Comparison of ENCODE assay signal across 8 cellular contexts in the genomic region with DNA sequence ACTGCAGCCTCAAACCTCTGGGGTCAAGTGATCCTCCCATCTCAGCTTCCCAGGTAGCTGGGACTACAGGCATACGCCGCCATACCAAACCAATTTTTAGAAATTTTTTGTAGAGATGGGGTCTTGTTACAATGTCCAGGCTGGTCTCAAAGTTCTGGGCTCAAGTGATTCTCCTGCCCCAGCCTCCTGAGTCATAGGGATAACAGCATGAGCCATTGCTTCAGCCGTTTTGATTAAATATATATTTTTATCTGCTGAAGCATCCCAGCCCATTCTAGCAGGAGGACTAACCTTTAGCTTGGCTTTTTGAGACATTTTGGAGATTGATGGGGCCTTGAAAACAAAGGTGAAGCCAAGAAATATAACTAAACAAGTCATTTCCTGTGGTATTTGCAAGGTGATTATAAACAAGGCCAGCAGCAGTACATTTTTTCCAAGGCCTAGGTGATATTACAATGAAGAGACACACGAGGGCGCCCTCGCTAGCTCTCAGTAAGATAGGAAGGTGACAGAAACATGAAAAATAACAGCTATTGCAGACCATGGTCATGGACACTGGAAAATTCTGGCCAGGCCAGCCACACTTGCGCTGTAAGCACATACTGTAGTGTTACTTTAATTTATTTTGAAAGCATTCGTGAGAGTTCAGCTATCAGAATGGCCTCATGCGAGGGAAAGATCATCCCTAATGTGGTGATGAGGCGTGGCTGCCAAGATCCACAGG.
DNase-seq lines count a peak whose midpoint lies in the region; ATAC-seq and TF ChIP-seq lines count a peak whose summit lies in the region.

No MANE protein-coding gene starts in this region.

- H3K9me3 ChIP-seq in WERI-Rb-1 (ENCODE audit: severe bottlenecking) = no peaks in the 10 kb centered on the region

- H3K36me3 ChIP-seq in WERI-Rb-1 = no peaks in the 10 kb centered on the region

- in situ Hi-C loops in T47D (cut with HindIII; ENCODE audit: low pct_unique_long_range_greater_than_20kb, low sequenced_read_pairs) = no loop called here

- H3K4me3 ChIP-seq in WERI-Rb-1 (ENCODE audit: low read depth, low read length) = no peak overlapping the region

- H3K27me3 ChIP-seq in WERI-Rb-1 (ENCODE audit: insufficient read depth, low read depth, severe bottlenecking) = no peaks in the 10 kb centered on the region

- peak; percentile 67 for TF ChIP-seq CTCF in WERI-Rb-1 (IDR thresholded peaks at IDR 0.05; ENCODE audit: low read depth, low read length)

- intact Hi-C loops in left colon (cut with DNase I, micrococcal nuclease) = loop anchor here (5.0 to 10.0 kb wide), 3 partner anchors 108 to 272 kb away; no protein-coding TSS in a partner anchor

- H3K27ac ChIP-seq in WERI-Rb-1 = no peak overlapping the region

- DNase-seq in CD1c-positive myeloid dendritic cell (ENCODE audit: extremely low spot score) (peak; percentile 76), H4 (ENCODE audit: low spot score) (peak; percentile 63), NCI-H2171 (lab: John Stamatoyannopoulos, UW) (peak; percentile 55), WERI-Rb-1 (peak; percentile 52), T47D (ENCODE audit: low read depth in 1 of 2, low spot score in 1 of 2) (peak; percentile 55 to 82), left colon (peak in 1 of 2 donors; percentile 57)
- DNase-seq in stimulated activated CD4-positive, alpha-beta T cell treated with anti-CD3 and anti-CD28 coated beads, Interleukin-4, amount 100 ng/mL, for 24 hours = peak; percentile 69

- ATAC-seq in left colon (peak; percentile 61), GM21360 (IDR thresholded peaks at IDR 0.05; ENCODE audit: unreplicated experiment) (no peak)
